18 cellular contexts compared by ENCODE assay signal in the genomic region with DNA sequence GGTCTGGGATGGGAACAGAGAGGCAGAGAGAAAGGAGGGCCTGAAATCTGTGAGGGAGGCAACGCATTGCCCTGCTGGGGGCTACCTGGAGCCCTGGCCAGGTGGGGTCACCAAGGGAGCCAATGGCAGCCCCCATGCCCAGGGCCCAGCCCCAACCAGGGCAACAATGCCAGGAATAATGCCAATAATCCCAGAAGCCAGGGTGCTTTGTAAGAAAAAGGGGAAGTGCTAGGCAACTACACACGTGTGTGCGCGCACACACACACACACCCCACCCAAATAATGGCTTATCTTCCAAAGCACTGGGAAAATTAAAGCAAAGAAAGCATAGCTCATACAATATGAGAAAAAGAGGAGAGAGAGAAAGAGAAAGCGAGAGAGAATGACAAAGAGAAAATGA. TPM values are rescaled to one million over a fixed set of nuclear protein-coding genes. Genes with fewer than 3 reads are reported as not detected.
DNase-seq lines count a peak whose midpoint lies in the region; ATAC-seq, FAIRE-seq and TF ChIP-seq lines count a peak whose summit lies in the region.
"Had no signal": no experiment of that assay in that cellular context is flagged by ENCODE, and none has a peak within 500 bp of the region (broad histone marks: within the 10 kb centered on the region; RNA-seq: fewer than 3 reads in every experiment).

No MANE protein-coding gene starts in this region.

- no peaks in the 10 kb centered on the region for H3K27me3 ChIP-seq in upper lobe of right lung
- H3K27me3 ChIP-seq in small intestine (ENCODE audit: control insufficient read depth in 2 of 2, insufficient read depth in 2 of 2, low read length in 2 of 2): no peaks in the 10 kb centered on the region

- DNase-seq in activated CD4-positive, alpha-beta T cell treated with anti-CD3 and anti-CD28 coated beads for 36 hours: no peak
- DNase-seq in activated CD4-positive, alpha-beta T cell treated with anti-CD3 and anti-CD28 coated beads, Interleukin-2, amount 50 U/mL, for 1 hour: no peak
- DNase-seq in stimulated activated naive CD8-positive, alpha-beta T cell treated with anti-CD3 and anti-CD28 coated beads, Interleukin-15, Interleukin-2, amounts not matched to agents 100 U/mL and 50 U/mL, for 24 hours: no peak
- DNase-seq in activated naive CD8-positive, alpha-beta T cell treated with anti-CD3 and anti-CD28 coated beads for 36 hours: no peak
- DNase-seq in upper lobe of right lung (peak; percentile 58), small intestine (no peak)
- DNase-seq in activated effector memory CD4-positive, alpha-beta T cell treated with anti-CD3 and anti-CD28 coated beads, Interleukin-2, amount 50 U/mL, for 16 hours: no peak
- DNase-seq: Calu3; CD4-positive, alpha-beta T cell; DMS79; HCEC 1CT; NCI-H2081 treated with DMSO at 0.1 percent for 48 hours; NCI-H524 had no signal

- no peaks in the 10 kb centered on the region for H3K27me3 Mint-ChIP-seq in activated CD4-positive, alpha-beta T cell treated with anti-CD3 and anti-CD28 coated beads for 36 hours
- H3K27me3 Mint-ChIP-seq in stimulated activated naive CD8-positive, alpha-beta T cell treated with anti-CD3 and anti-CD28 coated beads, Interleukin-15, Interleukin-2, amounts not matched to agents 100 ng/mL and 50 ng/mL, for 24 hours: peaks cover 3% of the 10 kb centered on the region
- H3K27me3 Mint-ChIP-seq in activated naive CD8-positive, alpha-beta T cell treated with anti-CD3 and anti-CD28 coated beads for 36 hours: no peaks in the 10 kb centered on the region
- H3K27me3 Mint-ChIP-seq: CD4-positive, alpha-beta T cell had no signal

- no peak for FAIRE-seq in small intestine (lab: Jason Lieb, UNC)
- FAIRE-seq: GM19239 had no signal

- no peak overlapping the region for H3K27ac ChIP-seq in upper lobe of right lung
- no peak overlapping the region for H3K27ac ChIP-seq in small intestine (ENCODE audit: low read depth in 1 of 2, low read length in 1 of 2)

- CTCF ChIA-PET in activated CD4-positive, alpha-beta T cell treated with anti-CD3 and anti-CD28 coated beads for 36 hours (lab: Charles Lee): interaction anchor here (1.0 to 1.6 kb wide), 3 partner anchors 29 to 43 kb away, joined by 3 to 4 read pairs (median 3); no protein-coding TSS in a partner anchor

- H3K9me3 Mint-ChIP-seq in activated CD4-positive, alpha-beta T cell treated with anti-CD3 and anti-CD28 coated beads for 36 hours (ENCODE audit: low read depth): no peaks in the 10 kb centered on the region
- H3K9me3 Mint-ChIP-seq in stimulated activated naive CD8-positive, alpha-beta T cell treated with anti-CD3 and anti-CD28 coated beads, Interleukin-15, Interleukin-2, amounts not matched to agents 100 ng/mL and 50 ng/mL, for 24 hours: no peaks in the 10 kb centered on the region
- no peaks in the 10 kb centered on the region for H3K9me3 Mint-ChIP-seq in activated naive CD8-positive, alpha-beta T cell treated with anti-CD3 and anti-CD28 coated beads for 36 hours
- H3K9me3 Mint-ChIP-seq: CD4-positive, alpha-beta T cell had no signal

- POLR2A ChIA-PET in activated CD4-positive, alpha-beta T cell treated with anti-CD3 and anti-CD28 coated beads for 36 hours (lab: Charles Lee): no interaction called here

- no peak for ATAC-seq in activated CD4-positive, alpha-beta T cell treated with anti-CD3 and anti-CD28 coated beads for 36 hours
- ATAC-seq in stimulated activated naive CD8-positive, alpha-beta T cell treated with anti-CD3 and anti-CD28 coated beads, Interleukin-15, Interleukin-2, amounts not matched to agents 100 U/mL and 50 U/mL, for 24 hours: no peak
- no peak for ATAC-seq in upper lobe of right lung

- no peak for TF ChIP-seq CTCF in upper lobe of right lung (IDR thresholded peaks at IDR 0.05)

- H3K36me3 Mint-ChIP-seq in activated CD4-positive, alpha-beta T cell treated with anti-CD3 and anti-CD28 coated beads for 36 hours (ENCODE audit: low read depth): no peaks in the 10 kb centered on the region
- no peaks in the 10 kb centered on the region for H3K36me3 Mint-ChIP-seq in stimulated activated naive CD8-positive, alpha-beta T cell treated with anti-CD3 and anti-CD28 coated beads, Interleukin-15, Interleukin-2, amounts not matched to agents 100 ng/mL and 50 ng/mL, for 24 hours (ENCODE audit: low read depth)
- peaks cover 4% of the 10 kb centered on the region for H3K36me3 Mint-ChIP-seq in activated naive CD8-positive, alpha-beta T cell treated with anti-CD3 and anti-CD28 coated beads for 36 hours

- H3K36me3 ChIP-seq in upper lobe of right lung (no peaks in the 10 kb centered on the region), small intestine (ENCODE audit: control insufficient read depth in 2 of 2, insufficient read depth in 2 of 2, low read length in 2 of 2) (no peaks in the 10 kb centered on the region)

- intact Hi-C loops in activated CD4-positive, alpha-beta T cell treated with anti-CD3 and anti-CD28 coated beads for 36 hours (cut with DNase I, micrococcal nuclease): no loop called here
- intact Hi-C loops in upper lobe of right lung (cut with DNase I): no loop called here

- H3K4me3 Mint-ChIP-seq in activated CD4-positive, alpha-beta T cell treated with anti-CD3 and anti-CD28 coated beads for 36 hours: no peak overlapping the region
- no peak overlapping the region for H3K4me3 Mint-ChIP-seq in stimulated activated naive CD8-positive, alpha-beta T cell treated with anti-CD3 and anti-CD28 coated beads, Interleukin-15, Interleukin-2, amounts not matched to agents 100 ng/mL and 50 ng/mL, for 24 hours
- no peak overlapping the region for H3K4me3 Mint-ChIP-seq in activated naive CD8-positive, alpha-beta T cell treated with anti-CD3 and anti-CD28 coated beads for 36 hours
- H3K4me3 Mint-ChIP-seq: CD4-positive, alpha-beta T cell had no signal

- WGBS in small intestine, 3 donors: 68 to 77% (median 73%) methylated on average over 5 of the region's 5 CpGs

- H3K27ac Mint-ChIP-seq in activated CD4-positive, alpha-beta T cell treated with anti-CD3 and anti-CD28 coated beads for 36 hours: peak overlapping the region; percentile 88
- H3K27ac Mint-ChIP-seq in stimulated activated naive CD8-positive, alpha-beta T cell treated with anti-CD3 and anti-CD28 coated beads, Interleukin-15, Interleukin-2, amounts not matched to agents 100 ng/mL and 50 ng/mL, for 24 hours: peak overlapping the region; percentile 87
- peak overlapping the region; percentile 90 for H3K27ac Mint-ChIP-seq in activated naive CD8-positive, alpha-beta T cell treated with anti-CD3 and anti-CD28 coated beads for 36 hours
- H3K27ac Mint-ChIP-seq: CD4-positive, alpha-beta T cell had no signal

- H3K9me3 ChIP-seq in upper lobe of right lung (no peaks in the 10 kb centered on the region), small intestine (ENCODE audit: control insufficient read depth, low read depth) (no peaks in the 10 kb centered on the region)

- H3K4me3 ChIP-seq in upper lobe of right lung (no peak overlapping the region), small intestine (ENCODE audit: low read depth in 1 of 2, low read length in 2 of 2) (no peak overlapping the region)

- H3K4me1 ChIP-seq in upper lobe of right lung (no peaks in the 10 kb centered on the region), small intestine (ENCODE audit: control insufficient read depth in 2 of 2, insufficient read depth in 1 of 2, low read depth in 1 of 2, low read length in 1 of 2) (no peaks in the 10 kb centered on the region)

- peaks cover 22% of the 10 kb centered on the region for H3K4me1 Mint-ChIP-seq in activated CD4-positive, alpha-beta T cell treated with anti-CD3 and anti-CD28 coated beads for 36 hours
- peaks cover 23% of the 10 kb centered on the region for H3K4me1 Mint-ChIP-seq in stimulated activated naive CD8-positive, alpha-beta T cell treated with anti-CD3 and anti-CD28 coated beads, Interleukin-15, Interleukin-2, amounts not matched to agents 100 ng/mL and 50 ng/mL, for 24 hours (ENCODE audit: low read depth)
- H3K4me1 Mint-ChIP-seq in activated naive CD8-positive, alpha-beta T cell treated with anti-CD3 and anti-CD28 coated beads for 36 hours: peaks cover 24% of the 10 kb centered on the region

RNA-seq across cellular contexts. Expression of gene CLEC4F, which starts 7.0 kb away (rescaled TPM):
- total RNA-seq in activated CD4-positive, alpha-beta T cell treated with anti-CD3 and anti-CD28 coated beads for 36 hours: not detected
- total RNA-seq in activated naive CD8-positive, alpha-beta T cell treated with anti-CD3 and anti-CD28 coated beads for 36 hours: not detected
- total RNA-seq in upper lobe of right lung: 1.2 TPM
- under 1 TPM; 0.13 to 0.54 (median 0.22) TPM for polyA plus RNA-seq in small intestine
- total RNA-seq: Calu3; CD4-positive, alpha-beta T cell; RPMI7951 had no signal

RNA-seq across cellular contexts. Expression of gene CD207, which starts 8.2 kb away (rescaled TPM):
- not detected for total RNA-seq in activated CD4-positive, alpha-beta T cell treated with anti-CD3 and anti-CD28 coated beads for 36 hours
- not detected for total RNA-seq in activated naive CD8-positive, alpha-beta T cell treated with anti-CD3 and anti-CD28 coated beads for 36 hours
- total RNA-seq in upper lobe of right lung: 3.6 TPM
- under 1 TPM in 2 of 3 donors, not detected in 1; 0.10 to 0.81 TPM for polyA plus RNA-seq in small intestine
- total RNA-seq: Calu3, RPMI7951 had no signal

RNA-seq across cellular contexts. Expression of gene FIGLA, which starts 36.9 kb away (rescaled TPM):
- total RNA-seq in activated CD4-positive, alpha-beta T cell treated with anti-CD3 and anti-CD28 coated beads for 36 hours: not detected
- not detected for total RNA-seq in activated naive CD8-positive, alpha-beta T cell treated with anti-CD3 and anti-CD28 coated beads for 36 hours
- total RNA-seq in upper lobe of right lung: not detected
- not detected for polyA plus RNA-seq in small intestine
- total RNA-seq: A673; Calu3; CD4-positive, alpha-beta T cell; G401; RPMI7951 had no signal

RNA-seq across cellular contexts. Expression of gene ADD2, which starts 59.4 kb away (rescaled TPM):
- total RNA-seq in activated CD4-positive, alpha-beta T cell treated with anti-CD3 and anti-CD28 coated beads for 36 hours: 10 to 100 TPM; 26.9 to 31.5 TPM
- 10 to 100 TPM; 33.2 to 36.1 TPM for total RNA-seq in activated naive CD8-positive, alpha-beta T cell treated with anti-CD3 and anti-CD28 coated beads for 36 hours
- total RNA-seq in upper lobe of right lung: 1.4 TPM
- polyA plus RNA-seq in small intestine: 1 to 10 TPM in 1 of 3 donors, under 1 TPM in 1, not detected in 1; under 0.01 to 1.7 TPM
- total RNA-seq: RPMI7951 had no signal
